Comparison of ENCODE assay signal across 8 cellular contexts in the genomic region with DNA sequence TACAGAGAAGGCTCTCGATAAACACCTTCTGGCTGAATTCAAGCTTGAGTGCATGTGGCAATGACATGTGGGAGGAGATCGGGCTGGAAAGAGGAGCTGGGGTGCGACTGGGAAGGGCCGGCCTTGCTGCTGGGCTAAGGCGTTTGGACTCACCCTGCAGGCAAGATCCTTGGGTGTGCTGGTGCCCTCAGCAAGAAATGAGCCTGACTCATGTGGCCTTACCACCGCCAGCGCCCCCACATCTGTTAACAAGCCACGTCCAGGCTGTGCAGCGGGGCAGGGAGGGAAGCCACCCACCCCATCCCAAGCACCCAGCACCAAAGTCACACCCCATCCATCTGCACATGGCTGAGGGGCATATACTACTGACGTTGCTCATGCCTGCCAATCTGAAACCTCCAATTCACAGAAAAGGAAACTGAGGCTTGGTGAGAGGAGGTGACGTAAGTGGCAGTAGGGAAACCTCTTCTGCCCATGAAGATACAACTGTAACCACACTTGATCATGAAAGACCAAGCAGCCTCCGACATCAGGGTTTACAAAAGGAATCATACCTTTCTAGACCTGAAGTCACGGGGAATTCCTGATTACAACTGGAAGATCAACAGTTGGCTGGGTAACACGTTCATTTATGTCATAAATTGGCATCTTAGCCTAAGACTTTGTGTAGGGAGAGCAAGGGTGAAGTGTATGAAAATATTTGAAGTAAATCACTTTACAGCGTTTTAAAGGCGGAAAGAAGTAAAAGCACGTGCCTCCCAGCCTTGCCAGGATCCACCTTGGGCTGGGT. TPM values are rescaled to one million over a fixed set of nuclear protein-coding genes. Genes with fewer than 3 reads are reported as not detected.
DNase-seq lines count a peak whose midpoint lies in the region; ATAC-seq and TF ChIP-seq lines count a peak whose summit lies in the region.

No MANE protein-coding gene starts in this region.

- H3K4me3 ChIP-seq in Caco-2 (ENCODE audit: low read depth, low read length) (peak overlapping the region; percentile 92), fibroblast of lung (replicated peaks in 1 of 4; ENCODE audit: control extremely low read depth in 1 of 4, insufficient read depth in 1 of 4, low read depth in 3 of 4, low read length in 4 of 4) (peak overlapping the region; percentile 90 to 99 (median 98)), ovary (peak overlapping the region; percentile 100)

- peak overlapping the region; percentile 98 for H3K9ac ChIP-seq in fibroblast of lung (ENCODE audit: insufficient read depth, low read length)

- H3K9me3 ChIP-seq in Caco-2 (no peaks in the 10 kb centered on the region), fibroblast of lung (ENCODE audit: control insufficient read depth, insufficient read depth, low read depth, low read length) (no peaks in the 10 kb centered on the region), ovary (no peaks in the 10 kb centered on the region)

- TF ChIP-seq CTCF in Caco-2 (IDR thresholded peaks at IDR 0.05; ENCODE audit: insufficient read depth in 1 of 2, low read depth in 1 of 2, low read length in 1 of 2, severe bottlenecking in 1 of 2, unreplicated experiment in 1 of 2) = no peak
- TF ChIP-seq CTCF in RWPE1 (conservative IDR thresholded peaks at IDR 0.05; ENCODE audit: low read depth) = no peak
- TF ChIP-seq CTCF in fibroblast of lung (conservative IDR thresholded peaks at IDR 0.05 in 1 of 2, IDR thresholded peaks at IDR 0.05 in 1 of 2; ENCODE audit: low read depth in 1 of 2, low read length in 2 of 2) = no peak
- no peak for TF ChIP-seq CTCF in ovary (IDR thresholded peaks at IDR 0.05)

- H3K79me2 ChIP-seq in fibroblast of lung (ENCODE audit: control insufficient read depth, insufficient read depth, low read length) = peaks cover 24% of the 10 kb centered on the region

- BruUV-seq in Caco-2 (replicated peaks; lab: Mats Ljungman, UMichigan) = no TSS peak

- CTCF ChIA-PET in Caco-2 (lab: Charles Lee) (interaction anchor here (0.9 to 3.0 kb wide), 12 partner anchors 8 to 257 kb away, joined by 3 to 28 read pairs (median 6); a partner anchor contains a TSS), RWPE1 (lab: Yijun Ruan, JAX) (interaction anchor here (0.5 to 2.9 kb wide), 13 partner anchors 7 to 565 kb away, joined by 3 to 16 read pairs (median 3); no protein-coding TSS in a partner anchor)

- no peaks in the 10 kb centered on the region for H4K20me1 ChIP-seq in fibroblast of lung (ENCODE audit: control insufficient read depth, extremely low read depth, insufficient read depth, low read length)

- TF ChIP-seq EP300 in ovary (IDR thresholded peaks at IDR 0.05) = no peak

- H3K36me3 ChIP-seq in Caco-2 (ENCODE audit: control insufficient read depth, insufficient read depth, low read length) (no peaks in the 10 kb centered on the region; the same call in none of the 2 replicates), fibroblast of lung (ENCODE audit: control insufficient read depth, insufficient read depth, low read length) (peaks cover 6% of the 10 kb centered on the region), ovary (no peaks in the 10 kb centered on the region)

- ATAC-seq in left colon (no peak), HG03097 (IDR thresholded peaks at IDR 0.05; ENCODE audit: low FRiP score, unreplicated experiment) (no peak), GM21723 (IDR thresholded peaks at IDR 0.05; ENCODE audit: unreplicated experiment) (no peak), GM21390 (IDR thresholded peaks at IDR 0.05; ENCODE audit: unreplicated experiment) (no peak)

- no peak for TF ChIP-seq POLR2A in ovary (IDR thresholded peaks at IDR 0.05)

- POLR2A ChIA-PET in Caco-2 (lab: Charles Lee) (interaction anchor here (1.6 to 3.1 kb wide), 3 partner anchors 16 to 203 kb away, joined by 3 to 33 read pairs (median 6); a partner anchor contains a TSS), RWPE1 (lab: Yijun Ruan, JAX; ENCODE audit: low non-redundant PET) (no interaction called here)

- no peak for DNase-seq in Caco-2
- DNase-seq in RWPE1 (ENCODE audit: low spot score) = no peak
- DNase-seq in fibroblast of lung (ENCODE audit: low read depth in 2 of 2) = no peak
- peak in 1 of 5 donors; percentile 43 for DNase-seq in ovary
- no peak for DNase-seq in left colon

- H3K36me3 Mint-ChIP-seq in Caco-2 (ENCODE audit: insufficient read depth, unreplicated experiment) = peaks cover 7% of the 10 kb centered on the region

- no peak overlapping the region for H2AFZ ChIP-seq in fibroblast of lung (ENCODE audit: low read length)

- H3K4me1 ChIP-seq in Caco-2 (peaks cover 13% of the 10 kb centered on the region), fibroblast of lung (ENCODE audit: control insufficient read depth, extremely low read depth, insufficient read depth, low read length) (peaks cover 9% of the 10 kb centered on the region), ovary (ENCODE audit: insufficient read depth) (peaks cover 10% of the 10 kb centered on the region)

- H3K27me3 Mint-ChIP-seq in Caco-2 (ENCODE audit: insufficient read depth, unreplicated experiment) = no peaks in the 10 kb centered on the region

- no peaks in the 10 kb centered on the region for H3K9me3 Mint-ChIP-seq in Caco-2 (ENCODE audit: unreplicated experiment)

- H3K27ac ChIP-seq in RWPE1 (peak overlapping the region; percentile 71; the same call in 1 of the 2 replicates), fibroblast of lung (ENCODE audit: insufficient read depth, low read length) (peak overlapping the region; percentile 94), ovary (peak overlapping the region in 1 of 2 donors; percentile 65)

- peak overlapping the region; percentile 81 for H3K4me3 Mint-ChIP-seq in Caco-2 (ENCODE audit: unreplicated experiment)

- no peaks in the 10 kb centered on the region for H3K4me1 Mint-ChIP-seq in Caco-2 (ENCODE audit: low read depth, unreplicated experiment)

- H3K27me3 ChIP-seq in Caco-2 (replicated peaks; ENCODE audit: control insufficient read depth, insufficient read depth, low read length) (no peaks in the 10 kb centered on the region), fibroblast of lung (ENCODE audit: control insufficient read depth, insufficient read depth, low read length) (no peaks in the 10 kb centered on the region), ovary (no peaks in the 10 kb centered on the region)

- intact Hi-C loops in Caco-2 (cut with micrococcal nuclease; ENCODE audit: unreplicated experiment) (no loop called here), ovary (cut with DNase I) (no loop called here), left colon (cut with DNase I, micrococcal nuclease) (loop anchor here in 1 of 2 donors (10.0 kb wide), 1 partner anchor 205 kb away; a partner anchor contains a TSS)

- H3K4me2 ChIP-seq in fibroblast of lung (ENCODE audit: extremely low read depth, insufficient read depth, low read length) = peak overlapping the region; percentile 92

- H3K27ac Mint-ChIP-seq in Caco-2 (ENCODE audit: unreplicated experiment) = peak overlapping the region; percentile 50

- WGBS in ovary, 3 donors = 63 to 70% (median 67%) methylated on average over 17 of the region's 17 CpGs

RNA-seq across cellular contexts. Expression of a gene that starts 1.1 kb away (rescaled TPM):
- total RNA-seq in Caco-2 (2022) (26.5 and 31.1 TPM in 2 replicates), fibroblast of lung (32.4 and 38.1 TPM in 2 replicates), ovary (10 to 100 TPM; 12.8 to 24.4 (median 22.4) TPM), left colon (10 to 100 TPM; 26.9 to 33.5 TPM)
- polyA plus RNA-seq in fibroblast of lung (17.8 and 21.6 TPM in 2 replicates), ovary (10 to 100 TPM; 12.0 to 22.2 TPM)
- 23.7 and 27.9 TPM in 2 replicates for polyA plus RNA-seq in fibroblast of lung (2012)
- polyA minus RNA-seq in fibroblast of lung (ENCODE audit: low replicate concordance) = 29.4 and 34.9 TPM in 2 replicates

RNA-seq across cellular contexts. Expression of a gene that starts 17.2 kb away (rescaled TPM):
- 1.7 and 1.8 TPM in 2 replicates for total RNA-seq in Caco-2 (2022)
- under 0.01 and 0.33 TPM in 2 replicates for total RNA-seq in fibroblast of lung
- 0.02 TPM in 1 of 2 replicates, not detected in the other for polyA plus RNA-seq in fibroblast of lung
- 0.02 and 0.05 TPM in 2 replicates for polyA plus RNA-seq in fibroblast of lung (2012)
- 0.04 TPM in 2 replicates for polyA minus RNA-seq in fibroblast of lung (ENCODE audit: low replicate concordance)
- 1 to 10 TPM in 1 of 7 donors, under 1 TPM in 6; 0.11 to 1.7 (median 0.48) TPM for total RNA-seq in ovary
- polyA plus RNA-seq in ovary = under 1 TPM; 0.21 to 0.83 TPM
- under 1 TPM; 0.18 to 0.25 TPM for total RNA-seq in left colon
